ENCODE assay signal across 8 cellular contexts in the genomic region with DNA sequence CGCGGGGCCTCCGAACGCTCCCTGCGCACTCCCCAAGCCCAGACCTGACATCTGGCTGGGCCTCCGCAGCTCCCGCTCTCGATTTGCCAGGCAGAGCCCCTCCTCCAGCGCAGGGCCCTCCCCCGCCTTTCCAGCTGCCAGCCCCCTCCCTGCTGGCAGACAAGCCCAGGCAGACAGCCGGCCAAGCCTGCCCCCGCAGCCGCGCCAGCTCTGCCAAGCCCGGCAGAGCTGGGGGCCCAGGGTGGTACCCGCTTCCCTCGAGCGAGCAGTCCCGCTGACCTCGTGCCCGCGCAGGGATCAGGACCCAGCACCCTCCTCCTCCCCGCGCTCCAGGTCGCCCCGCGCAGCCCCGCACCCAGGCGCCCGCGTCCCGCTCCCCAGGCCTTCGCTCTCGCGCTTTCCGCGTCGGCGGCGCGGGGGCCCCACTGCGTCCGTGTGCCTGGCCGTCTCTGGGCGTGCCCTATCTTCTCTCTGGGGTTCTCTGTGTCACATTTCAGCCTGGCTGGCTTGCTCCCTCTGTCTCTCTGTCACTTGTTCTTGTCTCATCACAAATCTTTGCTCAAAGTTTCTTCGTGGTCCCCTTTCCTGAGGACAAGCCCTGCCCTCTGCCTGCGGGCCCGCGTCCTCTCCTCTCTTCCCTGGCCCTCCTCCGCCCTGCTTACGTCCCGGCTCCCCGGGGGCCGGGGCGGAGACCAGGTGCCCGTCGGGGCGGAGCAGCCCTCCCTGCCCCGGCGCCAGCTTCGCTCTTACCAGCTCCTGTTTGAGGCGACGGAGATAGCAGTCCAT. TPM values are rescaled to one million over a fixed set of nuclear protein-coding genes. Genes with fewer than 3 reads are reported as not detected.
DNase-seq lines count a peak whose midpoint lies in the region; ATAC-seq, FAIRE-seq and TF ChIP-seq lines count a peak whose summit lies in the region.

No MANE protein-coding gene starts in this region.

- H3K27ac ChIP-seq in neural cell (ENCODE audit: low read length) (peak overlapping the region; percentile 76), uterus (peak overlapping the region; percentile 84 to 88)

- no peaks in the 10 kb centered on the region for H4K20me1 ChIP-seq in neural cell (ENCODE audit: insufficient read depth)

- H3K36me3 ChIP-seq in neural cell (ENCODE audit: insufficient read depth, low read length), result no peaks in the 10 kb centered on the region
- no peaks in the 10 kb centered on the region for H3K36me3 ChIP-seq in uterus

- peak; percentile 72 for DNase-seq in DMS153 (lab: John Stamatoyannopoulos, UW)
- DNase-seq in NOMO-1 treated with DMSO at 0.1 percent for 48 hours (lab: John Stamatoyannopoulos, UW; ENCODE audit: unreplicated experiment), result peak; percentile 53
- peak; percentile 24 for DNase-seq in activated gamma-delta T cell treated with Interleukin-2 at 50 U/mL for 16 hours
- peak; percentile 54 to 63 for DNase-seq in frontal cortex (ENCODE audit: low spot score in 2 of 2)
- peak; percentile 78 to 81 for DNase-seq in uterus

- H3K4me3 ChIP-seq in neural cell (ENCODE audit: low read length) (peak overlapping the region; percentile 86), uterus (peak overlapping the region; percentile 38 to 41)

- peak overlapping the region; percentile 73 for H3K9ac ChIP-seq in neural cell (ENCODE audit: low read length)

- intact Hi-C loops in uterus (cut with DNase I; ENCODE audit: low total_unique reads), result no loop called here

- peak; percentile 22 to 29 for TF ChIP-seq POLR2A in uterus (IDR thresholded peaks at IDR 0.05)

- no peaks in the 10 kb centered on the region for H3K9me3 ChIP-seq in neural cell (ENCODE audit: low read length)
- no peaks in the 10 kb centered on the region for H3K9me3 ChIP-seq in uterus

- no peaks in the 10 kb centered on the region for H3K9me2 ChIP-seq in neural cell (ENCODE audit: insufficient read depth, low read length)

- TF ChIP-seq CTCF in neural cell (IDR thresholded peaks at IDR 0.05; ENCODE audit: poor library complexity, severe bottlenecking) (no peak), uterus (IDR thresholded peaks at IDR 0.05) (peak in 1 of 4 experiments; percentile 4)

- H3K4me1 ChIP-seq in uterus, result peaks cover 0 to 3% of the 10 kb centered on the region in 2 donors

- H3K27me3 ChIP-seq in neural cell (ENCODE audit: insufficient read depth, low read depth, low read length) (peaks cover 3% of the 10 kb centered on the region), uterus (no peaks in the 10 kb centered on the region)

- ATAC-seq in GM19452 (IDR thresholded peaks at IDR 0.05; ENCODE audit: unreplicated experiment), result peak; percentile 54
- ATAC-seq in HG03460 (IDR thresholded peaks at IDR 0.05; ENCODE audit: unreplicated experiment), result peak; percentile 49

- H3K4me2 ChIP-seq in neural cell (ENCODE audit: low read length), result peak overlapping the region; percentile 52

- TF ChIP-seq EP300 in neural cell (conservative IDR thresholded peaks at IDR 0.05; ENCODE audit: poor library complexity, severe bottlenecking), result no peak

- peak overlapping the region; percentile 62 for H2AFZ ChIP-seq in neural cell (ENCODE audit: low read depth, low read length)

- no peak for TF ChIP-seq RAD21 in neural cell (conservative IDR thresholded peaks at IDR 0.05)

- H3K79me2 ChIP-seq in neural cell (replicated peaks; ENCODE audit: insufficient read depth, low read length), result no peaks in the 10 kb centered on the region

- FAIRE-seq in frontal cortex (lab: Jason Lieb, UNC), result no peak

- no peaks in the 10 kb centered on the region for H3F3A ChIP-seq in neural cell (ENCODE audit: insufficient read depth, low read length, poor library complexity, severe bottlenecking)

TF ChIP-seq in neural cell, 6 proteins besides CTCF, POLR2A, EP300 and RAD21:
- no peak for TF ChIP-seq TAF1 (IDR thresholded peaks at IDR 0.05; ENCODE audit: low read depth)
- TF ChIP-seq MXI1 (conservative IDR thresholded peaks at IDR 0.05; ENCODE audit: poor library complexity, severe bottlenecking), result no peak
- no peak for TF ChIP-seq SMC3 (conservative IDR thresholded peaks at IDR 0.05; ENCODE audit: poor library complexity)
- TF ChIP-seq, protein P1, sequence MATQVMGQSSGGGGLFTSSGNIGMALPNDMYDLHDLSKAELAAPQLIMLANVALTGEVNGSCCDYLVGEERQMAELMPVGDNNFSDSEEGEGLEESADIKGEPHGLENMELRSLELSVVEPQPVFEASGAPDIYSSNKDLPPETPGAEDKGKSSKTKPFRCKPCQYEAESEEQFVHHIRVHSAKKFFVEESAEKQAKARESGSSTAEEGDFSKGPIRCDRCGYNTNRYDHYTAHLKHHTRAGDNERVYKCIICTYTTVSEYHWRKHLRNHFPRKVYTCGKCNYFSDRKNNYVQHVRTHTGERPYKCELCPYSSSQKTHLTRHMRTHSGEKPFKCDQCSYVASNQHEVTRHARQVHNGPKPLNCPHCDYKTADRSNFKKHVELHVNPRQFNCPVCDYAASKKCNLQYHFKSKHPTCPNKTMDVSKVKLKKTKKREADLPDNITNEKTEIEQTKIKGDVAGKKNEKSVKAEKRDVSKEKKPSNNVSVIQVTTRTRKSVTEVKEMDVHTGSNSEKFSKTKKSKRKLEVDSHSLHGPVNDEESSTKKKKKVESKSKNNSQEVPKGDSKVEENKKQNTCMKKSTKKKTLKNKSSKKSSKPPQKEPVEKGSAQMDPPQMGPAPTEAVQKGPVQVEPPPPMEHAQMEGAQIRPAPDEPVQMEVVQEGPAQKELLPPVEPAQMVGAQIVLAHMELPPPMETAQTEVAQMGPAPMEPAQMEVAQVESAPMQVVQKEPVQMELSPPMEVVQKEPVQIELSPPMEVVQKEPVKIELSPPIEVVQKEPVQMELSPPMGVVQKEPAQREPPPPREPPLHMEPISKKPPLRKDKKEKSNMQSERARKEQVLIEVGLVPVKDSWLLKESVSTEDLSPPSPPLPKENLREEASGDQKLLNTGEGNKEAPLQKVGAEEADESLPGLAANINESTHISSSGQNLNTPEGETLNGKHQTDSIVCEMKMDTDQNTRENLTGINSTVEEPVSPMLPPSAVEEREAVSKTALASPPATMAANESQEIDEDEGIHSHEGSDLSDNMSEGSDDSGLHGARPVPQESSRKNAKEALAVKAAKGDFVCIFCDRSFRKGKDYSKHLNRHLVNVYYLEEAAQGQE (IDR thresholded peaks at IDR 0.05; ENCODE audit: borderline replicate concordance), result no peak
- no peak for TF ChIP-seq EZH2 (IDR thresholded peaks at IDR 0.05; ENCODE audit: borderline replicate concordance, insufficient read depth, low read length, poor library complexity, severe bottlenecking)
- no peak for TF ChIP-seq POLR2AphosphoS5 (IDR thresholded peaks at IDR 0.05)

RNA-seq across cellular contexts. Expression of a gene that starts 0.6 kb away (rescaled TPM):
- 4.5 TPM for total RNA-seq in frontal cortex
- 0.77 and 0.84 TPM in 2 replicates for polyA plus RNA-seq in neural cell
- polyA minus RNA-seq in neural cell, result 1.5 and 1.6 TPM in 2 replicates
- total RNA-seq in uterus, result 10 to 100 TPM in 1 of 4 donors, 1 to 10 TPM in 1, under 1 TPM in 1, not detected in 1; 0.51 to 16.4 (median 6.4) TPM

RNA-seq across cellular contexts. Expression of a gene that starts 17.1 kb away (rescaled TPM):
- total RNA-seq in frontal cortex (26.1 TPM), uterus (10 to 100 TPM; 13.3 to 38.2 (median 20.1) TPM)
- polyA plus RNA-seq in neural cell, result 26.5 and 30.0 TPM in 2 replicates
- polyA minus RNA-seq in neural cell, result 37.5 and 40.5 TPM in 2 replicates

Comparison
In these comparisons a context has a peak if more than half of its experiments do, and no peak if none do; other contexts are left out.
1. Peak in every context shown above with its lines: DNase-seq, ATAC-seq, H3K4me3 ChIP-seq and H3K27ac ChIP-seq.
2. DNase-seq: peak in every context shown above with its lines; median percentile 80 in uterus; 72 in DMS153; 58 in frontal cortex; 53 in NOMO-1 treated with DMSO at 0.1 percent for 48 hours; 24 in activated gamma-delta T cell treated with Interleukin-2 at 50 U/mL for 16 hours.